ENCODE assay signal across 15 cellular contexts in genomic region chr19:33005440-33005839, GRCh38.
A peak's percentile ranks its signal among the peaks of the same experiment; 100 is the strongest.
DNase-seq lines count a peak whose midpoint lies in the region; ATAC-seq and TF ChIP-seq lines count a peak whose summit lies in the region.
"Had no signal": no experiment of that assay in that cellular context is flagged by ENCODE, and none has a peak within 500 bp of the region (broad histone marks: within the 10 kb centered on the region; RNA-seq: fewer than 3 reads in every experiment).

No MANE protein-coding gene starts in this region.

- no peak for ATAC-seq in HG03196 (IDR thresholded peaks at IDR 0.05; ENCODE audit: unreplicated experiment)
- no peak for ATAC-seq in stimulated activated naive CD8-positive, alpha-beta T cell treated with anti-CD3 and anti-CD28 coated beads, Interleukin-15, Interleukin-2, amounts not matched to agents 100 U/mL and 50 U/mL, for 24 hours
- ATAC-seq: natural killer cell had no signal

- H3K27ac Mint-ChIP-seq in nephron = peak overlapping the region in 2 of 3 experiments; percentile 41 to 42
- H3K27ac Mint-ChIP-seq: natural killer cell had no signal

- H3K4me1 Mint-ChIP-seq in nephron = peaks cover 5% of the 10 kb centered on the region

- peaks cover 14% of the 10 kb centered on the region for H3K36me3 Mint-ChIP-seq in nephron (ENCODE audit: low read depth)
- H3K36me3 Mint-ChIP-seq: natural killer cell had no signal

- H3K27me3 Mint-ChIP-seq in nephron (ENCODE audit: low read depth) = no peaks in the 10 kb centered on the region

- H3K4me3 Mint-ChIP-seq in nephron = no peak overlapping the region
- H3K4me3 Mint-ChIP-seq: natural killer cell had no signal

- no peak for TF ChIP-seq CTCF in nephron (IDR thresholded peaks at IDR 0.05; ENCODE audit: unreplicated experiment in 3 of 3)
- TF ChIP-seq CTCF in GM10248 (IDR thresholded peaks at IDR 0.05; ENCODE audit: control extremely low read depth, extremely low read depth, low read depth, missing control alignments) = no peak

- DNase-seq in DMS79 (lab: John Stamatoyannopoulos, UW) (peak; percentile 52), NCI-H146 treated with DMSO at 0.1 percent for 48 hours (lab: John Stamatoyannopoulos, UW; ENCODE audit: unreplicated experiment) (peak; percentile 66), NCI-H774 (lab: John Stamatoyannopoulos, UW) (peak; percentile 4), GM10248 (ENCODE audit: extremely low spot score) (no peak), iPS-NIHi7 (ENCODE audit: extremely low spot score) (no peak)
- DNase-seq in stimulated activated naive CD8-positive, alpha-beta T cell treated with anti-CD3 and anti-CD28 coated beads, Interleukin-15, Interleukin-2, amounts not matched to agents 100 U/mL and 50 U/mL, for 24 hours = no peak
- DNase-seq: activated effector memory CD4-positive, alpha-beta T cell treated with Interleukin-2 at 50 U/mL for 16 hours; amygdala; cerebellar nuclear complex; Kasumi-1; natural killer cell; NCI-H446 treated with DMSO at 0.1 percent for 48 hours; WERI-Rb-1 had no signal

- POLR2A ChIA-PET in GM10248 (lab: Yijun Ruan, JAX) = no interaction called here

- no peaks in the 10 kb centered on the region for H3K9me3 Mint-ChIP-seq in nephron
- H3K9me3 Mint-ChIP-seq: natural killer cell had no signal

- CTCF ChIA-PET in GM10248 (lab: Yijun Ruan, JAX) = no interaction called here

Comparison
In these comparisons a context has a peak if more than half of its experiments do, and no peak if none do; other contexts are left out.
1. DNase-seq: peak in DMS79 (single experiment), NCI-H146 treated with DMSO at 0.1 percent for 48 hours (single experiment) and NCI-H774 (single experiment); none in GM10248 (single experiment), iPS-NIHi7 (single experiment) and stimulated activated naive CD8-positive, alpha-beta T cell treated with anti-CD3 and anti-CD28 coated beads, Interleukin-15, Interleukin-2, amounts not matched to agents 100 U/mL and 50 U/mL, for 24 hours (single experiment).